Comparison of ENCODE assay signal across 1 cellular context in genomic region chr19:38223617-38224013, GRCh38.
TF ChIP-seq lines count a peak whose summit lies in the region.

No MANE protein-coding gene starts in this region.

TF ChIP-seq in H1, 55 proteins besides CTCF, POLR2A, EP300 and RAD21:
- no peak for TF ChIP-seq ATF3 (IDR thresholded peaks at IDR 0.05; ENCODE audit: insufficient read depth, low read depth, low read length)
- no peak for TF ChIP-seq SIX5 (IDR thresholded peaks at IDR 0.05; ENCODE audit: low read depth, low read length)
